12 cellular contexts compared by ENCODE assay signal in genomic region chr6:87670707-87671106, GRCh38. TPM values are rescaled to one million over a fixed set of nuclear protein-coding genes. Genes with fewer than 3 reads are reported as not detected.
DNase-seq lines count a peak whose midpoint lies in the region; ATAC-seq and TF ChIP-seq lines count a peak whose summit lies in the region.
"Had no signal": no experiment of that assay in that cellular context is flagged by ENCODE, and none has a peak within 500 bp of the region (broad histone marks: within the 10 kb centered on the region; RNA-seq: fewer than 3 reads in every experiment).

No MANE protein-coding gene starts in this region.

- no peak overlapping the region for H3K4me3 Mint-ChIP-seq in MCF 10A (ENCODE audit: unreplicated experiment)
- H3K4me3 Mint-ChIP-seq in activated CD4-positive, alpha-beta memory T cell treated with anti-CD3 and anti-CD28 coated beads, Interleukin-2, amount 10 ng/mL, durations not matched to agents 7 days and 5 days = no peak overlapping the region

- WGBS in mammary epithelial cell (ENCODE audit: low coverage, missing lambda C conversion rate) = 93% methylated on average over 1 of the region's 2 CpGs
- WGBS in liver = 38% methylated on average over 2 of the region's 2 CpGs
- 73% methylated on average over 2 of the region's 2 CpGs for WGBS in thymus

- DNase-seq in MCF 10A (ENCODE audit: unreplicated experiment) = no peak
- no peak for DNase-seq in mammary epithelial cell
- DNase-seq in activated CD4-positive, alpha-beta memory T cell treated with anti-CD3 and anti-CD28 coated beads, Interleukin-2, amount 10 ng/mL, durations not matched to agents 7 days and 5 days = no peak
- no peak for DNase-seq in mucosa of descending colon
- no peak for DNase-seq in effector CD4-positive, alpha-beta T cell
- DNase-seq in WERI-Rb-1 = no peak
- DNase-seq: cortex of kidney; NCI-H1436; NCI-H226; stimulated activated CD4-positive, alpha-beta T cell treated with anti-CD3 and anti-CD28 coated beads, Interleukin-2, amount 100 ng/mL, for 48 hours had no signal

- no peaks in the 10 kb centered on the region for H3K9me3 ChIP-seq in mammary epithelial cell (replicated peaks; ENCODE audit: insufficient read depth, low read length)
- no peaks in the 10 kb centered on the region for H3K9me3 ChIP-seq in liver (ENCODE audit: control insufficient read depth in 4 of 4, low read length in 3 of 4)
- no peaks in the 10 kb centered on the region for H3K9me3 ChIP-seq in thymus (ENCODE audit: control insufficient read depth)
- no peaks in the 10 kb centered on the region for H3K9me3 ChIP-seq in mucosa of descending colon
- H3K9me3 ChIP-seq in WERI-Rb-1 (ENCODE audit: severe bottlenecking) = no peaks in the 10 kb centered on the region

- in situ Hi-C loops in mammary epithelial cell (cut with MboI; ENCODE audit: low sequenced_read_pairs in 2 of 2) = no loop called here

- H3K27ac Mint-ChIP-seq in MCF 10A (ENCODE audit: low read depth, unreplicated experiment) = peak overlapping the region; percentile 20
- peak overlapping the region; percentile 56 for H3K27ac Mint-ChIP-seq in activated CD4-positive, alpha-beta memory T cell treated with anti-CD3 and anti-CD28 coated beads, Interleukin-2, amount 10 ng/mL, durations not matched to agents 7 days and 5 days

- H3K27me3 Mint-ChIP-seq in MCF 10A (ENCODE audit: insufficient read depth, unreplicated experiment) = no peaks in the 10 kb centered on the region
- no peaks in the 10 kb centered on the region for H3K27me3 Mint-ChIP-seq in activated CD4-positive, alpha-beta memory T cell treated with anti-CD3 and anti-CD28 coated beads, Interleukin-2, amount 10 ng/mL, durations not matched to agents 7 days and 5 days

- no peak overlapping the region for H3K4me3 ChIP-seq in mammary epithelial cell (replicated peaks in 1 of 3; ENCODE audit: insufficient read depth in 1 of 3, low read depth in 2 of 3, low read length in 3 of 3)
- no peak overlapping the region for H3K4me3 ChIP-seq in liver (ENCODE audit: low read depth in 1 of 3, low read length in 3 of 3)
- H3K4me3 ChIP-seq in thymus (ENCODE audit: low read length) = no peak overlapping the region
- no peak overlapping the region for H3K4me3 ChIP-seq in mucosa of descending colon
- no peak overlapping the region for H3K4me3 ChIP-seq in WERI-Rb-1 (ENCODE audit: low read depth, low read length)

- H3K9ac ChIP-seq in mammary epithelial cell (ENCODE audit: insufficient read depth, low read length) = no peak overlapping the region
- H3K9ac ChIP-seq in liver (ENCODE audit: low read depth in 1 of 2, low read length in 2 of 2) = no peak overlapping the region

- no peak overlapping the region for H3K4me2 ChIP-seq in mammary epithelial cell (ENCODE audit: insufficient read depth, low read depth, low read length)

- H3K4me1 Mint-ChIP-seq in MCF 10A (ENCODE audit: insufficient read depth, unreplicated experiment) = peaks cover 9% of the 10 kb centered on the region
- peaks cover 17% of the 10 kb centered on the region for H3K4me1 Mint-ChIP-seq in activated CD4-positive, alpha-beta memory T cell treated with anti-CD3 and anti-CD28 coated beads, Interleukin-2, amount 10 ng/mL, durations not matched to agents 7 days and 5 days

- POLR2A ChIA-PET in MCF 10A (lab: Yijun Ruan, JAX) = interaction anchor here (1.4 kb wide), 1 partner anchor 15 kb away, joined by 3 read pairs; no protein-coding TSS in a partner anchor
- POLR2A ChIA-PET in activated CD4-positive, alpha-beta memory T cell treated with anti-CD3 and anti-CD28 coated beads, Interleukin-2, amount 10 ng/mL, durations not matched to agents 7 days and 5 days (lab: Charles Lee) = no interaction called here

- H3K79me2 ChIP-seq in mammary epithelial cell (ENCODE audit: insufficient read depth, low read length) = peaks cover 6% of the 10 kb centered on the region

- no peak overlapping the region for H3K27ac ChIP-seq in mammary epithelial cell (ENCODE audit: insufficient read depth, low read depth, low read length)
- peak overlapping the region; percentile 93 to 97 for H3K27ac ChIP-seq in liver (ENCODE audit: low read depth in 1 of 2, low read length in 2 of 2)
- H3K27ac ChIP-seq in thymus (ENCODE audit: low read depth) = peak overlapping the region; percentile 31
- no peak overlapping the region for H3K27ac ChIP-seq in WERI-Rb-1

- H3K27me3 ChIP-seq in mammary epithelial cell (ENCODE audit: insufficient read depth, low read length) (no peaks in the 10 kb centered on the region), liver (ENCODE audit: control insufficient read depth in 4 of 4, insufficient read depth in 4 of 4, low read length in 3 of 4) (no peaks in the 10 kb centered on the region), thymus (ENCODE audit: control insufficient read depth, insufficient read depth) (no peaks in the 10 kb centered on the region), WERI-Rb-1 (ENCODE audit: insufficient read depth, low read depth, severe bottlenecking) (no peaks in the 10 kb centered on the region)

- H4K20me1 ChIP-seq in mammary epithelial cell (ENCODE audit: insufficient read depth, low read length) = no peaks in the 10 kb centered on the region

- TF ChIP-seq RAD21 in liver (IDR thresholded peaks at IDR 0.05) = no peak

- no peaks in the 10 kb centered on the region for H3K9me3 Mint-ChIP-seq in MCF 10A (ENCODE audit: unreplicated experiment)
- H3K9me3 Mint-ChIP-seq in activated CD4-positive, alpha-beta memory T cell treated with anti-CD3 and anti-CD28 coated beads, Interleukin-2, amount 10 ng/mL, durations not matched to agents 7 days and 5 days = no peaks in the 10 kb centered on the region

- H3K36me3 ChIP-seq in mammary epithelial cell (ENCODE audit: insufficient read depth, low read length) = peaks cover 31% of the 10 kb centered on the region
- peaks cover 0 to 6% (median 5%) of the 10 kb centered on the region in 4 donors for H3K36me3 ChIP-seq in liver (ENCODE audit: control insufficient read depth in 4 of 4, insufficient read depth in 3 of 4, low read depth in 1 of 4, low read length in 3 of 4)
- H3K36me3 ChIP-seq in thymus (ENCODE audit: control insufficient read depth, insufficient read depth) = peaks cover 22% of the 10 kb centered on the region
- no peaks in the 10 kb centered on the region for H3K36me3 ChIP-seq in mucosa of descending colon (ENCODE audit: low read depth)
- H3K36me3 ChIP-seq in WERI-Rb-1 = peaks cover 50% of the 10 kb centered on the region

- peaks cover 80% of the 10 kb centered on the region for H3K36me3 Mint-ChIP-seq in MCF 10A (ENCODE audit: insufficient read depth, unreplicated experiment)
- peaks cover 65% of the 10 kb centered on the region for H3K36me3 Mint-ChIP-seq in activated CD4-positive, alpha-beta memory T cell treated with anti-CD3 and anti-CD28 coated beads, Interleukin-2, amount 10 ng/mL, durations not matched to agents 7 days and 5 days (ENCODE audit: low read depth)

- no peak overlapping the region for H2AFZ ChIP-seq in mammary epithelial cell (ENCODE audit: low read depth, low read length)

- dilution Hi-C loops in mammary epithelial cell (cut with HindIII; ENCODE audit: low sequenced_read_pairs) = no loop called here

- no peak for ATAC-seq in mucosa of descending colon

- BruUV-seq in MCF 10A (replicated peaks; lab: Mats Ljungman, UMichigan) = no TSS peak
- BruUV-seq in mammary epithelial cell (replicated peaks; lab: Mats Ljungman, UMichigan) = no TSS peak

- TF ChIP-seq CTCF in MCF 10A (IDR thresholded peaks at IDR 0.05; ENCODE audit: unreplicated experiment) = no peak
- TF ChIP-seq CTCF in mammary epithelial cell (conservative IDR thresholded peaks at IDR 0.05 in 1 of 2, IDR thresholded peaks at IDR 0.05 in 1 of 2; ENCODE audit: extremely low read depth in 1 of 2, insufficient read depth in 1 of 2, low read depth in 1 of 2, low read length in 2 of 2) = no peak
- no peak for TF ChIP-seq CTCF in liver (IDR thresholded peaks at IDR 0.05; ENCODE audit: low read depth, low read length, missing input control)
- TF ChIP-seq CTCF in mucosa of descending colon (IDR thresholded peaks at IDR 0.05) = no peak
- no peak for TF ChIP-seq CTCF in WERI-Rb-1 (IDR thresholded peaks at IDR 0.05; ENCODE audit: low read depth, low read length)

- CTCF ChIA-PET in MCF 10A (lab: Yijun Ruan, JAX) = no interaction called here
- CTCF ChIA-PET in mammary epithelial cell (lab: Charles Lee; ENCODE audit: low non-redundant PET) = no interaction called here
- CTCF ChIA-PET in activated CD4-positive, alpha-beta memory T cell treated with anti-CD3 and anti-CD28 coated beads, Interleukin-2, amount 10 ng/mL, durations not matched to agents 7 days and 5 days (lab: Charles Lee) = interaction anchor here (0.6 kb wide), 1 partner anchor 604 kb away, joined by 4 read pairs; no protein-coding TSS in a partner anchor

- H3K4me1 ChIP-seq in mammary epithelial cell (ENCODE audit: insufficient read depth, low read length) (no peaks in the 10 kb centered on the region), liver (ENCODE audit: control insufficient read depth in 4 of 4, insufficient read depth in 4 of 4, low read length in 3 of 4) (peaks cover 17 to 42% (median 27%) of the 10 kb centered on the region in 4 donors), thymus (ENCODE audit: control insufficient read depth, insufficient read depth, low read length) (no peaks in the 10 kb centered on the region), mucosa of descending colon (ENCODE audit: low read depth) (no peaks in the 10 kb centered on the region)

- intact Hi-C loops in MCF 10A (cut with micrococcal nuclease) = no loop called here
- intact Hi-C loops in mammary epithelial cell (cut with micrococcal nuclease) = no loop called here
- intact Hi-C loops in mucosa of descending colon (cut with DNase I, micrococcal nuclease) = no loop called here

TF ChIP-seq in liver, 16 proteins besides CTCF, POLR2A, EP300 and RAD21 (continues in another document):
- TF ChIP-seq TAF1 (conservative IDR thresholded peaks at IDR 0.05) (no peak), SP1 (IDR thresholded peaks at IDR 0.05) (no peak), FOXA2 (IDR thresholded peaks at IDR 0.05) (no peak), MAX (IDR thresholded peaks at IDR 0.05) (no peak), FOXA1 (IDR thresholded peaks at IDR 0.05) (no peak)

RNA-seq across cellular contexts. Expression of gene AKIRIN2, which starts 31.3 kb away (rescaled TPM):
- total RNA-seq in MCF 10A (2022) (47.6 and 48.1 TPM in 2 replicates), mammary epithelial cell (10 to 100 TPM; 32.7 to 65.7 TPM), liver (10 to 100 TPM; 12.2 to 18.8 TPM), mucosa of descending colon (10 to 100 TPM; 32.3 to 41.0 (median 33.2) TPM)
- polyA plus RNA-seq in mammary epithelial cell (23.1 TPM), liver (10 to 100 TPM; 11.0 to 16.6 TPM), thymus (56.6 TPM)
- 36.7 TPM for polyA minus RNA-seq in mammary epithelial cell
- 10 to 100 TPM; 56.5 to 58.5 TPM for total RNA-seq in activated CD4-positive, alpha-beta memory T cell treated with anti-CD3 and anti-CD28 coated beads, Interleukin-2, amount 10 ng/mL, durations not matched to agents 7 days and 5 days

Comparison
In these comparisons a context has a peak if more than half of its experiments do, and no peak if none do; other contexts are left out.
1. H3K27ac ChIP-seq: peak in liver (2 of 2) and thymus (single experiment); none in mammary epithelial cell (single experiment) and WERI-Rb-1 (single experiment).